Comparison of ENCODE assay signal across 22 cellular contexts in the genomic region with DNA sequence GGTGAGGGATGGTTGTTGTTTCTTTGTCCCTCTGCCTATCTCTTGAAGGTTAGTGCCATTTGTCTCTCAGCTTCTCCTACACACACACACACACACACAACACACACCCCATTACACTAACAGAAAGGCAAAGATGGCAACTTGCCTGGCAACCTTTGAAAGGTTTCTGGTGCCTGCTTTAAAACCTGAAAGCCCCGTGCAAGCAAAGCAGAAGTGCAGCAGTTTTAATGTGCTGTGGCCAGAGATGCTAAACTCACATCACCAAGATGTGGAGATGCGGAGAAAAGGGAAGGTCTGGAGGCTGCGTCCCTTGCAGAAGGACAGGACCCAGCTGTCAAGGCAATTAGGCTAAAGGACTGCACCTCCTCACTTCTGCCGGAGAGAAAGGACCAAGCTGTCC.
DNase-seq lines count a peak whose midpoint lies in the region; ATAC-seq lines count a peak whose summit lies in the region.
"Had no signal": no experiment of that assay in that cellular context is flagged by ENCODE, and none has a peak within 500 bp of the region (broad histone marks: within the 10 kb centered on the region; RNA-seq: fewer than 3 reads in every experiment).

No MANE protein-coding gene starts in this region.

- no peaks in the 10 kb centered on the region for H3K27me3 Mint-ChIP-seq in activated naive CD8-positive, alpha-beta T cell
- H3K27me3 Mint-ChIP-seq in activated naive CD8-positive, alpha-beta T cell treated with anti-CD3 and anti-CD28 coated beads, Interleukin-2, amount 50 U/mL, for 24 hours: no peaks in the 10 kb centered on the region
- H3K27me3 Mint-ChIP-seq in activated T-helper 17 cell treated with anti-CD3 and anti-CD28 coated beads, Interleukin-2, amount 50 U/mL, for 72 hours: no peaks in the 10 kb centered on the region

- ATAC-seq in activated naive CD8-positive, alpha-beta T cell treated with anti-CD3 and anti-CD28 coated beads, Interleukin-2, amount 50 U/mL, for 24 hours: no peak
- no peak for ATAC-seq in activated T-helper 17 cell treated with anti-CD3 and anti-CD28 coated beads, Interleukin-2, amount 50 U/mL, for 72 hours (replicated peaks)
- no peak for ATAC-seq in GM21723 (IDR thresholded peaks at IDR 0.05; ENCODE audit: unreplicated experiment)

- DNase-seq in NOMO-1 treated with DMSO at 0.1 percent for 48 hours (lab: John Stamatoyannopoulos, UW; ENCODE audit: unreplicated experiment) (peak; percentile 17), NOMO-1 treated with dmso at 0.1 percent for 144 hours (lab: John Stamatoyannopoulos, UW; ENCODE audit: unreplicated experiment) (no peak), NCI-H69 (lab: John Stamatoyannopoulos, UW) (no peak), cardiac septum (ENCODE audit: low spot score) (no peak)
- no peak for DNase-seq in activated naive CD8-positive, alpha-beta T cell treated with anti-CD3 and anti-CD28 coated beads, Interleukin-2, amount 50 U/mL, for 24 hours
- DNase-seq: 8988T; activated CD4-positive, alpha-beta T cell treated with anti-CD3 and anti-CD28 coated beads, Interleukin-2, amount 50 U/mL, for 1 hour; activated T-cell treated with anti-CD3 and anti-CD28 coated beads for 4 hours; AML-193; COR-L47; DMS79; effector CD4-positive, alpha-beta T cell; H7; Karpas-422; NCI-H1694 treated with DMSO at 0.1 percent for 48 hours; NCI-H2171 treated with DMSO at 0.1 percent for 48 hours; NCI-H524 treated with DMSO at 0.1 percent for 48 hours; stimulated activated CD4-positive, alpha-beta T cell treated with anti-CD3 and anti-CD28 coated beads, Interleukin-15, amount 100 ng/mL, for 24 hours; stomach had no signal

- intact Hi-C loops in cardiac septum (cut with DNase I): no loop called here

- peaks cover 67% of the 10 kb centered on the region for H3K4me1 Mint-ChIP-seq in activated naive CD8-positive, alpha-beta T cell (ENCODE audit: low read depth)
- peaks cover 60% of the 10 kb centered on the region for H3K4me1 Mint-ChIP-seq in activated naive CD8-positive, alpha-beta T cell treated with anti-CD3 and anti-CD28 coated beads, Interleukin-2, amount 50 U/mL, for 24 hours
- peaks cover 44% of the 10 kb centered on the region for H3K4me1 Mint-ChIP-seq in activated T-helper 17 cell treated with anti-CD3 and anti-CD28 coated beads, Interleukin-2, amount 50 U/mL, for 72 hours

- no peaks in the 10 kb centered on the region for H3K9me3 Mint-ChIP-seq in activated naive CD8-positive, alpha-beta T cell (ENCODE audit: low read depth)
- H3K9me3 Mint-ChIP-seq in activated naive CD8-positive, alpha-beta T cell treated with anti-CD3 and anti-CD28 coated beads, Interleukin-2, amount 50 U/mL, for 24 hours: no peaks in the 10 kb centered on the region
- no peaks in the 10 kb centered on the region for H3K9me3 Mint-ChIP-seq in activated T-helper 17 cell treated with anti-CD3 and anti-CD28 coated beads, Interleukin-2, amount 50 U/mL, for 72 hours

- no peaks in the 10 kb centered on the region for H3K36me3 Mint-ChIP-seq in activated naive CD8-positive, alpha-beta T cell
- peaks cover 3% of the 10 kb centered on the region for H3K36me3 Mint-ChIP-seq in activated naive CD8-positive, alpha-beta T cell treated with anti-CD3 and anti-CD28 coated beads, Interleukin-2, amount 50 U/mL, for 24 hours (ENCODE audit: low read depth)
- H3K36me3 Mint-ChIP-seq in activated T-helper 17 cell treated with anti-CD3 and anti-CD28 coated beads, Interleukin-2, amount 50 U/mL, for 72 hours (ENCODE audit: low read depth): no peaks in the 10 kb centered on the region

- peak overlapping the region; percentile 42 for H3K27ac Mint-ChIP-seq in activated naive CD8-positive, alpha-beta T cell
- no peak overlapping the region for H3K27ac Mint-ChIP-seq in activated naive CD8-positive, alpha-beta T cell treated with anti-CD3 and anti-CD28 coated beads, Interleukin-2, amount 50 U/mL, for 24 hours
- H3K27ac Mint-ChIP-seq in activated T-helper 17 cell treated with anti-CD3 and anti-CD28 coated beads, Interleukin-2, amount 50 U/mL, for 72 hours: no peak overlapping the region

- peak overlapping the region; percentile 7 for H3K4me3 Mint-ChIP-seq in activated naive CD8-positive, alpha-beta T cell
- no peak overlapping the region for H3K4me3 Mint-ChIP-seq in activated naive CD8-positive, alpha-beta T cell treated with anti-CD3 and anti-CD28 coated beads, Interleukin-2, amount 50 U/mL, for 24 hours
- H3K4me3 Mint-ChIP-seq in activated T-helper 17 cell treated with anti-CD3 and anti-CD28 coated beads, Interleukin-2, amount 50 U/mL, for 72 hours: peak overlapping the region; percentile 60
